ENCODE assay signal across 11 cellular contexts in genomic region chr3:161163297-161163696, GRCh38. TPM values are rescaled to one million over a fixed set of nuclear protein-coding genes. Genes with fewer than 3 reads are reported as not detected.
DNase-seq lines count a peak whose midpoint lies in the region; ATAC-seq, FAIRE-seq and TF ChIP-seq lines count a peak whose summit lies in the region.
"Had no signal": no experiment of that assay in that cellular context is flagged by ENCODE, and none has a peak within 500 bp of the region (broad histone marks: within the 10 kb centered on the region; RNA-seq: fewer than 3 reads in every experiment).

No MANE protein-coding gene starts in this region.

- no peaks in the 10 kb centered on the region for H3K9me2 ChIP-seq in MM.1S (replicated peaks; ENCODE audit: insufficient read depth, low read length)

- no peak for TF ChIP-seq POLR2A in HepG2 (IDR thresholded peaks at IDR 0.05; ENCODE audit: insufficient read depth in 1 of 2, low read depth in 2 of 2, low read length in 2 of 2)

- DNase-seq in ELF-1 (ENCODE audit: low read depth, low spot score) (peak; percentile 23), MM.1S (peak; percentile 79), astrocyte of the hippocampus (ENCODE audit: low read depth, low spot score) (peak; percentile 95), HepG2 (ENCODE audit: low spot score) (peak; percentile 39), COR-L47 (lab: John Stamatoyannopoulos, UW) (no peak), inferior parietal cortex (ENCODE audit: extremely low spot score) (no peak)
- DNase-seq: psoas muscle; stimulated activated naive CD4-positive, alpha-beta T cell; T-helper 17 cell had no signal

- no peaks in the 10 kb centered on the region for H3K79me2 ChIP-seq in MM.1S (ENCODE audit: low read length)
- H3K79me2 ChIP-seq in HepG2 (ENCODE audit: insufficient read depth, low read length) = no peaks in the 10 kb centered on the region

- H3K4me3 ChIP-seq in MM.1S (ENCODE audit: low read length) (no peak overlapping the region), HepG2 (replicated peaks in 1 of 3; ENCODE audit: insufficient read depth in 1 of 3, low read depth in 2 of 3, low read length in 3 of 3) (no peak overlapping the region)
- H3K4me3 ChIP-seq: psoas muscle had no signal

- peak overlapping the region; percentile 1; the same call in 1 of the 2 replicates for H3K4me2 ChIP-seq in MM.1S (ENCODE audit: low read depth, low read length)
- H3K4me2 ChIP-seq in HepG2 (ENCODE audit: low read depth, low read length) = no peak overlapping the region

- H3K27ac ChIP-seq in MM.1S (ENCODE audit: low read length) (no peak overlapping the region), HepG2 (ENCODE audit: extremely low read length, insufficient read depth, low read length) (no peak overlapping the region)
- H3K27ac ChIP-seq: psoas muscle had no signal

- H2AFZ ChIP-seq in MM.1S (ENCODE audit: low read length) (no peak overlapping the region), HepG2 (ENCODE audit: low read length) (no peak overlapping the region)

- TF ChIP-seq EP300 in HepG2 (IDR thresholded peaks at IDR 0.05; ENCODE audit: low read depth in 2 of 2, low read length in 2 of 2) (no peak), HepG2 (CRISPR knock-in tag; IDR thresholded peaks at IDR 0.05; ENCODE audit: borderline replicate concordance) (no peak)

- no peaks in the 10 kb centered on the region for H4K20me1 ChIP-seq in MM.1S (ENCODE audit: insufficient read depth, low read length)
- H4K20me1 ChIP-seq in HepG2 (ENCODE audit: insufficient read depth, low read length) = no peaks in the 10 kb centered on the region

- peaks cover 9% of the 10 kb centered on the region for H3K4me1 ChIP-seq in MM.1S (ENCODE audit: low read length)
- H3K4me1 ChIP-seq in HepG2 (ENCODE audit: insufficient read depth, low read length) = no peaks in the 10 kb centered on the region
- H3K4me1 ChIP-seq: psoas muscle had no signal

- intact Hi-C loops in HepG2 (cut with micrococcal nuclease; ENCODE audit: unreplicated experiment) = no loop called here

- TF ChIP-seq CTCF in MM.1S (IDR thresholded peaks at IDR 0.05; ENCODE audit: low read length) = no peak
- TF ChIP-seq CTCF in HepG2 (CRISPR knock-in tag; IDR thresholded peaks at IDR 0.05) = no peak

- no peak overlapping the region for H3K9ac ChIP-seq in MM.1S (ENCODE audit: low read length)
- no peak overlapping the region for H3K9ac ChIP-seq in HepG2 (ENCODE audit: insufficient read depth, low read depth, low read length)

- BruUV-seq in HepG2 (replicated peaks; lab: Mats Ljungman, UMichigan) = no TSS peak

- no peaks in the 10 kb centered on the region for H3K9me3 ChIP-seq in MM.1S (replicated peaks; ENCODE audit: insufficient read depth, low read length)
- H3K9me3 ChIP-seq in HepG2 (ENCODE audit: low read length) = peaks cover 13% of the 10 kb centered on the region; the same call in 1 of the 2 replicates

- FAIRE-seq in HepG2 (lab: Jason Lieb, UNC) = no peak

- ATAC-seq in HepG2 (peak; percentile 22; the same call in 1 of the 3 replicates), GM19035 (IDR thresholded peaks at IDR 0.05; ENCODE audit: unreplicated experiment) (no peak), GM21528 (IDR thresholded peaks at IDR 0.05; ENCODE audit: low FRiP score, unreplicated experiment) (no peak)
- ATAC-seq: psoas muscle, T-helper 17 cell had no signal

- POLR2A ChIA-PET in HepG2 (lab: Yijun Ruan, JAX) = no interaction called here

- H3K36me3 ChIP-seq in MM.1S (replicated peaks; ENCODE audit: insufficient read depth, low read length) (no peaks in the 10 kb centered on the region), HepG2 (replicated peaks in 1 of 2; ENCODE audit: control insufficient read depth in 1 of 2, insufficient read depth in 2 of 2, low read length in 2 of 2) (no peaks in the 10 kb centered on the region)

- H3F3A ChIP-seq in MM.1S (ENCODE audit: insufficient read depth, low read length) = no peaks in the 10 kb centered on the region

- H3K27me3 ChIP-seq in MM.1S (replicated peaks; ENCODE audit: insufficient read depth, low read length) (no peaks in the 10 kb centered on the region), HepG2 (ENCODE audit: control insufficient read depth in 1 of 2, insufficient read depth in 2 of 2, low read length in 2 of 2) (no peaks in the 10 kb centered on the region; a peak in 1 of 5 replicates)

- in situ Hi-C loops in HepG2 (cut with HindIII; ENCODE audit: extremely low pct_ligation_motif_present, low pct_unique_long_range_greater_than_20kb) = no loop called here

- 0% methylated on average over 1 of the region's 1 CpG for WGBS in HepG2 (ENCODE audit: low lambda C conversion rate)

- CTCF ChIA-PET in HepG2 (lab: Yijun Ruan, JAX; ENCODE audit: low intra/inter-chr PET ratio, low total read pairs) = no interaction called here

- TF ChIP-seq RAD21 in HepG2 (CRISPR knock-in tag; IDR thresholded peaks at IDR 0.05) = no peak

TF ChIP-seq in HepG2, 621 proteins besides CTCF, POLR2A, EP300 and RAD21:
- TF ChIP-seq FOSL2 (CRISPR knock-in tag; IDR thresholded peaks at IDR 0.05) (peak; percentile 68), CAMTA2 (CRISPR knock-in tag; IDR thresholded peaks at IDR 0.05; ENCODE audit: borderline replicate concordance) (no peak), CREM (IDR thresholded peaks at IDR 0.05) (no peak), CREM (CRISPR knock-in tag; IDR thresholded peaks at IDR 0.05) (no peak), CENPT (CRISPR knock-in tag; IDR thresholded peaks at IDR 0.05; ENCODE audit: low read depth) (no peak), ZNF652 (CRISPR knock-in tag; IDR thresholded peaks at IDR 0.05; ENCODE audit: borderline replicate concordance, low read depth) (no peak), MAFK (conservative IDR thresholded peaks at IDR 0.05 in 1 of 2, IDR thresholded peaks at IDR 0.05 in 1 of 2; ENCODE audit: low read length in 2 of 2) (0 out of 4 replicates have a peak, but pooled peaks of 1 of the 2 experiments have one; percentile 22), NFE2L2 (IDR thresholded peaks at IDR 0.05; ENCODE audit: low read length) (peak; percentile 88)

RNA-seq across cellular contexts. Expression of gene NMD3, which starts 57.8 kb away (rescaled TPM):
- total RNA-seq in HepG2 (2016; rRNA removed; fragmentation: Illumina TruSeq; extraction: Trizol) = 55.2 and 95.4 TPM in 2 replicates
- 8.5 and 10.5 TPM in 2 replicates for total RNA-seq in HepG2 (2016; cell fraction: cytosol; rRNA removed; fragmentation: Illumina TruSeq; extraction: Trizol; ENCODE audit: low read depth)
- total RNA-seq in HepG2 (2016; cell fraction: insoluble cytoplasmic fraction; rRNA removed; fragmentation: Illumina TruSeq; extraction: Trizol) = 55.7 and 91.2 TPM in 2 replicates
- total RNA-seq in HepG2 (2016; cell fraction: membrane; rRNA removed; fragmentation: Illumina TruSeq; extraction: Trizol) = 22.8 and 30.4 TPM in 2 replicates
- total RNA-seq in HepG2 (2016; cell fraction: nucleus; rRNA removed; fragmentation: Illumina TruSeq; extraction: Trizol) = 46.6 and 50.5 TPM in 2 replicates
- 31.3 and 44.2 TPM in 2 replicates for polyA plus RNA-seq in HepG2 (2011; rRNA removed)
- polyA plus RNA-seq in HepG2 (2011; cell fraction: cytosol; rRNA removed) = 17.1 and 21.6 TPM in 2 replicates
- polyA plus RNA-seq in HepG2 (2011; cell fraction: nucleus; rRNA removed) = 19.8 and 20.3 TPM in 2 replicates
- 46.6 and 51.7 TPM in 2 replicates for polyA plus RNA-seq in HepG2 (2012)
- polyA plus RNA-seq in HepG2 (2016; cell fraction: cytosol; fragmentation: Illumina TruSeq; extraction: Trizol; ENCODE audit: low read depth) = 3.5 and 4.3 TPM in 2 replicates
- 73.9 and 86.1 TPM in 2 replicates for polyA plus RNA-seq in HepG2 (2016; cell fraction: insoluble cytoplasmic fraction; fragmentation: Illumina TruSeq; extraction: Trizol; ENCODE audit: low read depth)
- 11.3 and 13.2 TPM in 2 replicates for polyA plus RNA-seq in HepG2 (2016; cell fraction: membrane; fragmentation: Illumina TruSeq; extraction: Trizol; ENCODE audit: low read depth)
- polyA plus RNA-seq in HepG2 (2016; cell fraction: nucleus; fragmentation: Illumina TruSeq; extraction: Trizol; ENCODE audit: insufficient read depth, low read depth) = 39.5 and 44.5 TPM in 2 replicates
- 55.7 and 74.3 TPM in 2 replicates for polyA minus RNA-seq in HepG2 (2011; rRNA and poly(A)+ RNA removed; ENCODE audit: low replicate concordance)
- polyA minus RNA-seq in HepG2 (2011; cell fraction: cytosol; rRNA and poly(A)+ RNA removed) = 50.4 and 51.5 TPM in 2 replicates
- 85.7 and 94.0 TPM in 2 replicates for polyA minus RNA-seq in HepG2 (2011; cell fraction: nucleus; rRNA and poly(A)+ RNA removed)

RNA-seq across cellular contexts. Expression of gene B3GALNT1, which starts 58.1 kb away (rescaled TPM):
- total RNA-seq in HepG2 (2016; rRNA removed; fragmentation: Illumina TruSeq; extraction: Trizol) = not detected in 2 replicates
- total RNA-seq in HepG2 (2016; cell fraction: cytosol; rRNA removed; fragmentation: Illumina TruSeq; extraction: Trizol; ENCODE audit: low read depth) = not detected in 2 replicates
- not detected in 2 replicates for total RNA-seq in HepG2 (2016; cell fraction: insoluble cytoplasmic fraction; rRNA removed; fragmentation: Illumina TruSeq; extraction: Trizol)
- not detected in 2 replicates for total RNA-seq in HepG2 (2016; cell fraction: membrane; rRNA removed; fragmentation: Illumina TruSeq; extraction: Trizol)
- not detected in 2 replicates for total RNA-seq in HepG2 (2016; cell fraction: nucleus; rRNA removed; fragmentation: Illumina TruSeq; extraction: Trizol)
- not detected in 2 replicates for polyA plus RNA-seq in HepG2 (2011; rRNA removed)
- not detected in 2 replicates for polyA plus RNA-seq in HepG2 (2011; cell fraction: cytosol; rRNA removed)
- polyA plus RNA-seq in HepG2 (2011; cell fraction: nucleus; rRNA removed) = not detected in 2 replicates
- polyA plus RNA-seq in HepG2 (2012) = not detected in 2 replicates
- not detected in 2 replicates for polyA plus RNA-seq in HepG2 (2016; cell fraction: cytosol; fragmentation: Illumina TruSeq; extraction: Trizol; ENCODE audit: low read depth)
- polyA plus RNA-seq in HepG2 (2016; cell fraction: insoluble cytoplasmic fraction; fragmentation: Illumina TruSeq; extraction: Trizol; ENCODE audit: low read depth) = not detected in 2 replicates
- not detected in 2 replicates for polyA plus RNA-seq in HepG2 (2016; cell fraction: membrane; fragmentation: Illumina TruSeq; extraction: Trizol; ENCODE audit: low read depth)
- not detected in 2 replicates for polyA plus RNA-seq in HepG2 (2016; cell fraction: nucleus; fragmentation: Illumina TruSeq; extraction: Trizol; ENCODE audit: insufficient read depth, low read depth)
- not detected in 2 replicates for polyA minus RNA-seq in HepG2 (2011; rRNA and poly(A)+ RNA removed; ENCODE audit: low replicate concordance)
- polyA minus RNA-seq in HepG2 (2011; cell fraction: cytosol; rRNA and poly(A)+ RNA removed) = not detected in 2 replicates
- polyA minus RNA-seq in HepG2 (2011; cell fraction: nucleus; rRNA and poly(A)+ RNA removed) = not detected in 2 replicates

Comparison
In these comparisons a context has a peak if more than half of its experiments do, and no peak if none do; other contexts are left out.
1. DNase-seq: peak in ELF-1 (single experiment), MM.1S (single experiment), astrocyte of the hippocampus (single experiment) and HepG2 (single experiment); none in COR-L47 (single experiment) and inferior parietal cortex (single experiment).